10 cellular contexts compared by ENCODE assay signal in genomic region chr19:41871573-41872383, GRCh38. TPM values are rescaled to one million over a fixed set of nuclear protein-coding genes. Genes with fewer than 3 reads are reported as not detected.
DNase-seq lines count a peak whose midpoint lies in the region; ATAC-seq and TF ChIP-seq lines count a peak whose summit lies in the region.
"Had no signal": no experiment of that assay in that cellular context is flagged by ENCODE, and none has a peak within 500 bp of the region (broad histone marks: within the 10 kb centered on the region; RNA-seq: fewer than 3 reads in every experiment).

No MANE protein-coding gene starts in this region.

- no peaks in the 10 kb centered on the region for H3K4me1 ChIP-seq in ectodermal cell (ENCODE audit: control insufficient read depth, insufficient read depth, low read length)

- H3K27ac ChIP-seq in ectodermal cell (ENCODE audit: insufficient read depth, low read depth, low read length, poor library complexity, severe bottlenecking) (peak overlapping the region; percentile 26), coronary artery (no peak overlapping the region)
- H3K27ac ChIP-seq: PC-9, thoracic aorta had no signal

- peak; percentile 34 for DNase-seq in T follicular helper cell (ENCODE audit: low read depth)
- peak; percentile 53 for DNase-seq in stimulated activated CD4-positive, alpha-beta T cell treated with anti-CD3 and anti-CD28 coated beads, Interleukin-4, amount 100 ng/mL, for 1 hour
- no peak for DNase-seq in NCI-H187 (lab: John Stamatoyannopoulos, UW)
- no peak for DNase-seq in amniotic stem cell (lab: John Stamatoyannopoulos, UW)
- DNase-seq in coronary artery (ENCODE audit: low spot score) = no peak

- H3K4me3 ChIP-seq in ectodermal cell (ENCODE audit: insufficient read depth, low read depth, low read length) (no peak overlapping the region), coronary artery (no peak overlapping the region)
- H3K4me3 ChIP-seq: PC-9, thoracic aorta had no signal

- no peaks in the 10 kb centered on the region for H3K27me3 ChIP-seq in ectodermal cell (ENCODE audit: control insufficient read depth, insufficient read depth, low read length, poor library complexity, severe bottlenecking)

- H3K36me3 ChIP-seq in ectodermal cell (ENCODE audit: control insufficient read depth, insufficient read depth, low read length) = peaks cover 28% of the 10 kb centered on the region

- peak; percentile 38 for ATAC-seq in GM18517 (IDR thresholded peaks at IDR 0.05; ENCODE audit: unreplicated experiment)
- ATAC-seq in HG02870 (IDR thresholded peaks at IDR 0.05; ENCODE audit: unreplicated experiment) = peak; percentile 46

- 92 to 93% methylated on average over 16 of the region's 16 CpGs for WGBS in ectodermal cell, 2 experiments

- H3K9me3 ChIP-seq in ectodermal cell (ENCODE audit: control insufficient read depth, low read length) = no peaks in the 10 kb centered on the region
- H3K9me3 ChIP-seq: thoracic aorta had no signal

- no peak for TF ChIP-seq CTCF in coronary artery (IDR thresholded peaks at IDR 0.05)

RNA-seq across cellular contexts. Expression of gene CD79A, which starts 5.3 kb away (rescaled TPM):
- 0.56 TPM for polyA plus RNA-seq in ectodermal cell (2013, experiment 1 of 4)
- 0.64 TPM for polyA plus RNA-seq in ectodermal cell (2013, experiment 2 of 4)
- 0.21 TPM for polyA plus RNA-seq in ectodermal cell (2013, experiment 3 of 4)
- 0.69 TPM for polyA plus RNA-seq in ectodermal cell (2013, experiment 4 of 4)

RNA-seq across cellular contexts. Expression of gene ARHGEF1, which starts 11.2 kb away (rescaled TPM):
- polyA plus RNA-seq in ectodermal cell (2013, experiment 1 of 4) = 53.0 TPM
- polyA plus RNA-seq in ectodermal cell (2013, experiment 2 of 4) = 40.3 TPM
- polyA plus RNA-seq in ectodermal cell (2013, experiment 3 of 4) = 31.7 TPM
- 38.1 TPM for polyA plus RNA-seq in ectodermal cell (2013, experiment 4 of 4)

RNA-seq across cellular contexts. Expression of gene RPS19, which starts 11.7 kb away (rescaled TPM):
- polyA plus RNA-seq in ectodermal cell (2013, experiment 1 of 4) = 4,530 TPM
- 4,900 TPM for polyA plus RNA-seq in ectodermal cell (2013, experiment 2 of 4)
- 5,092 TPM for polyA plus RNA-seq in ectodermal cell (2013, experiment 3 of 4)
- 5,295 TPM for polyA plus RNA-seq in ectodermal cell (2013, experiment 4 of 4)

RNA-seq across cellular contexts. Expression of gene DMRTC2, which starts 26.9 kb away (rescaled TPM):
- polyA plus RNA-seq in ectodermal cell (2013, experiment 1 of 4) = not detected
- polyA plus RNA-seq in ectodermal cell (2013, experiment 2 of 4) = not detected
- polyA plus RNA-seq in ectodermal cell (2013, experiment 3 of 4) = not detected
- polyA plus RNA-seq in ectodermal cell (2013, experiment 4 of 4) = not detected

RNA-seq across cellular contexts. Expression of gene LYPD4, which starts 27.3 kb away (rescaled TPM):
- polyA plus RNA-seq in ectodermal cell (2013, experiment 1 of 4) = not detected
- polyA plus RNA-seq in ectodermal cell (2013, experiment 2 of 4) = not detected
- not detected for polyA plus RNA-seq in ectodermal cell (2013, experiment 3 of 4)
- polyA plus RNA-seq in ectodermal cell (2013, experiment 4 of 4) = not detected

Comparison
In these comparisons a context has a peak if more than half of its experiments do, and no peak if none do; other contexts are left out.
1. DNase-seq: peak in T follicular helper cell (single experiment) and stimulated activated CD4-positive, alpha-beta T cell treated with anti-CD3 and anti-CD28 coated beads, Interleukin-4, amount 100 ng/mL, for 1 hour (single experiment); none in NCI-H187 (0 of 2), amniotic stem cell (single experiment) and coronary artery (single experiment).